ENCODE assay signal across 22 cellular contexts in genomic region chr22:26295583-26296126, GRCh38.
DNase-seq lines count a peak whose midpoint lies in the region; ATAC-seq and TF ChIP-seq lines count a peak whose summit lies in the region.
"Had no signal": no experiment of that assay in that cellular context is flagged by ENCODE, and none has a peak within 500 bp of the region (broad histone marks: within the 10 kb centered on the region; RNA-seq: fewer than 3 reads in every experiment).

No MANE protein-coding gene starts in this region.

- no peak overlapping the region for H3K4me3 ChIP-seq in GM23338
- no peak overlapping the region for H3K4me3 ChIP-seq in naive thymus-derived CD4-positive, alpha-beta T cell (ENCODE audit: low read length)
- H3K4me3 ChIP-seq: colonic mucosa, Peyer's patch had no signal

- no peaks in the 10 kb centered on the region for H3K36me3 Mint-ChIP-seq in activated naive CD8-positive, alpha-beta T cell treated with anti-CD3 and anti-CD28 coated beads for 36 hours
- no peaks in the 10 kb centered on the region for H3K36me3 Mint-ChIP-seq in activated naive CD8-positive, alpha-beta T cell treated with anti-CD3 and anti-CD28 coated beads, Interleukin-2, amount 50 U/mL, for 24 hours (ENCODE audit: low read depth)
- H3K36me3 Mint-ChIP-seq in GM23338 (ENCODE audit: low read depth) (no peaks in the 10 kb centered on the region), WTC11 (no peaks in the 10 kb centered on the region), T-cell (no peaks in the 10 kb centered on the region)
- H3K36me3 Mint-ChIP-seq in naive thymus-derived CD4-positive, alpha-beta T cell = peaks cover 0 to 7% (median 0%) of the 10 kb centered on the region in 5 donors
- H3K36me3 Mint-ChIP-seq in CD4-positive, alpha-beta T cell (ENCODE audit: low read depth) = no peaks in the 10 kb centered on the region
- H3K36me3 Mint-ChIP-seq: immature natural killer cell had no signal

- no peaks in the 10 kb centered on the region for H4K20me1 ChIP-seq in GM23338 (replicated peaks; ENCODE audit: insufficient read depth)

- TF ChIP-seq CTCF in GM23338 (conservative IDR thresholded peaks at IDR 0.05; ENCODE audit: low read depth in 2 of 2) (no peak), WTC11 (IDR thresholded peaks at IDR 0.05) (no peak)
- no peak for TF ChIP-seq CTCF in CD4-positive, alpha-beta T cell (IDR thresholded peaks at IDR 0.05)

- POLR2A ChIA-PET in WTC11 (lab: Charles Lee) = no interaction called here
- POLR2A ChIA-PET in naive thymus-derived CD4-positive, alpha-beta T cell (lab: Charles Lee) = no interaction called here
- POLR2A ChIA-PET in T-cell (lab: Charles Lee) = no interaction called here
- POLR2A ChIA-PET in CD4-positive, alpha-beta T cell (lab: Charles Lee) = no interaction called here

- intact Hi-C loops in naive thymus-derived CD4-positive, alpha-beta T cell (cut with micrococcal nuclease) = no loop called here
- intact Hi-C loops in CD4-positive, alpha-beta T cell (cut with DNase I, micrococcal nuclease) = no loop called here

- H3K9me2 ChIP-seq in GM23338 (ENCODE audit: insufficient read depth) = peaks cover 11% of the 10 kb centered on the region

- no peaks in the 10 kb centered on the region for H3K27me3 ChIP-seq in GM23338 (ENCODE audit: insufficient read depth)
- H3K27me3 ChIP-seq in naive thymus-derived CD4-positive, alpha-beta T cell (ENCODE audit: control insufficient read depth in 2 of 2, insufficient read depth in 2 of 2, low read length in 2 of 2) = no peaks in the 10 kb centered on the region
- no peaks in the 10 kb centered on the region for H3K27me3 ChIP-seq in CD4-positive, alpha-beta T cell (ENCODE audit: control insufficient read depth, insufficient read depth, low read length)
- H3K27me3 ChIP-seq: colonic mucosa, Peyer's patch had no signal

- peaks cover 13% of the 10 kb centered on the region for H3K4me1 ChIP-seq in GM23338 (ENCODE audit: insufficient read depth)
- peaks cover 5 to 10% of the 10 kb centered on the region in 2 donors for H3K4me1 ChIP-seq in naive thymus-derived CD4-positive, alpha-beta T cell (ENCODE audit: control insufficient read depth in 2 of 2, insufficient read depth in 2 of 2, low read length in 2 of 2)
- H3K4me1 ChIP-seq: colonic mucosa, Peyer's patch had no signal

- no peak overlapping the region for H3K4me3 Mint-ChIP-seq in activated naive CD8-positive, alpha-beta T cell treated with anti-CD3 and anti-CD28 coated beads for 36 hours
- no peak overlapping the region for H3K4me3 Mint-ChIP-seq in activated naive CD8-positive, alpha-beta T cell treated with anti-CD3 and anti-CD28 coated beads, Interleukin-2, amount 50 U/mL, for 24 hours
- no peak overlapping the region for H3K4me3 Mint-ChIP-seq in GM23338
- no peak overlapping the region for H3K4me3 Mint-ChIP-seq in WTC11
- H3K4me3 Mint-ChIP-seq in naive thymus-derived CD4-positive, alpha-beta T cell = peak overlapping the region in 1 of 10 donors; percentile 69
- H3K4me3 Mint-ChIP-seq in T-cell = peak overlapping the region in 1 of 3 donors; percentile 63
- no peak overlapping the region for H3K4me3 Mint-ChIP-seq in CD4-positive, alpha-beta T cell

- H3K27me3 Mint-ChIP-seq in activated naive CD8-positive, alpha-beta T cell treated with anti-CD3 and anti-CD28 coated beads for 36 hours = no peaks in the 10 kb centered on the region
- no peaks in the 10 kb centered on the region for H3K27me3 Mint-ChIP-seq in activated naive CD8-positive, alpha-beta T cell treated with anti-CD3 and anti-CD28 coated beads, Interleukin-2, amount 50 U/mL, for 24 hours
- H3K27me3 Mint-ChIP-seq in GM23338 (ENCODE audit: insufficient read depth, low read depth, poor library complexity) (peaks cover 5% of the 10 kb centered on the region), WTC11 (ENCODE audit: low read depth) (no peaks in the 10 kb centered on the region), T-cell (no peaks in the 10 kb centered on the region)
- H3K27me3 Mint-ChIP-seq in naive thymus-derived CD4-positive, alpha-beta T cell = peaks cover 0 to 5% (median 2%) of the 10 kb centered on the region in 5 donors
- no peaks in the 10 kb centered on the region for H3K27me3 Mint-ChIP-seq in CD4-positive, alpha-beta T cell

- H3K79me2 ChIP-seq in GM23338 (replicated peaks; ENCODE audit: insufficient read depth) = no peaks in the 10 kb centered on the region

- no peak for ATAC-seq in activated naive CD8-positive, alpha-beta T cell treated with anti-CD3 and anti-CD28 coated beads, Interleukin-2, amount 50 U/mL, for 24 hours
- ATAC-seq in GM23338 = no peak
- no peak for ATAC-seq in WTC11
- no peak for ATAC-seq in naive thymus-derived CD4-positive, alpha-beta T cell
- ATAC-seq in T-cell (replicated peaks in 1 of 4) = no peak
- no peak for ATAC-seq in CD4-positive, alpha-beta T cell (ENCODE audit: poor library complexity)

- H3K9me3 ChIP-seq in naive thymus-derived CD4-positive, alpha-beta T cell (ENCODE audit: control insufficient read depth in 2 of 3, low read length in 3 of 3) = no peaks in the 10 kb centered on the region
- H3K9me3 ChIP-seq in CD4-positive, alpha-beta T cell (ENCODE audit: control insufficient read depth, low read length) = no peaks in the 10 kb centered on the region
- H3K9me3 ChIP-seq: colonic mucosa, Peyer's patch had no signal

- H3K9me3 Mint-ChIP-seq in activated naive CD8-positive, alpha-beta T cell treated with anti-CD3 and anti-CD28 coated beads for 36 hours = peaks cover 1% of the 10 kb centered on the region
- no peaks in the 10 kb centered on the region for H3K9me3 Mint-ChIP-seq in activated naive CD8-positive, alpha-beta T cell treated with anti-CD3 and anti-CD28 coated beads, Interleukin-2, amount 50 U/mL, for 24 hours
- H3K9me3 Mint-ChIP-seq in GM23338 = no peaks in the 10 kb centered on the region
- H3K9me3 Mint-ChIP-seq in WTC11 = no peaks in the 10 kb centered on the region
- H3K9me3 Mint-ChIP-seq in naive thymus-derived CD4-positive, alpha-beta T cell = peaks cover 0 to 7% (median 0%) of the 10 kb centered on the region in 11 donors
- H3K9me3 Mint-ChIP-seq in T-cell = peaks cover 0 to 3% (median 0%) of the 10 kb centered on the region in 3 donors
- no peaks in the 10 kb centered on the region for H3K9me3 Mint-ChIP-seq in CD4-positive, alpha-beta T cell
- H3K9me3 Mint-ChIP-seq: activated T-helper 2 cell treated with anti-CD3 and anti-CD28 coated beads, Interferon-gamma antibody, Interleukin-2, Interleukin-4, amounts not matched to agents 10 μg/mL and 5 μg/mL and 100 μg/mL, durations not matched to agents 14 hours and 24 hours and 36 hours; immature natural killer cell had no signal

- H2AFZ ChIP-seq in GM23338 = peak overlapping the region; percentile 65; the same call in 1 of the 2 replicates

- no peak overlapping the region for H3K27ac ChIP-seq in GM23338 (ENCODE audit: low read depth)
- H3K27ac ChIP-seq in naive thymus-derived CD4-positive, alpha-beta T cell (ENCODE audit: low read depth, low read length) = no peak overlapping the region
- H3K27ac ChIP-seq in CD4-positive, alpha-beta T cell (ENCODE audit: low read depth, low read length) = no peak overlapping the region
- H3K27ac ChIP-seq: colonic mucosa, Peyer's patch had no signal

- peaks cover 13% of the 10 kb centered on the region for H3K4me1 Mint-ChIP-seq in activated naive CD8-positive, alpha-beta T cell treated with anti-CD3 and anti-CD28 coated beads for 36 hours
- H3K4me1 Mint-ChIP-seq in activated naive CD8-positive, alpha-beta T cell treated with anti-CD3 and anti-CD28 coated beads, Interleukin-2, amount 50 U/mL, for 24 hours = peaks cover 14% of the 10 kb centered on the region
- H3K4me1 Mint-ChIP-seq in GM23338 = peaks cover 26% of the 10 kb centered on the region
- H3K4me1 Mint-ChIP-seq in WTC11 = peaks cover 30% of the 10 kb centered on the region
- H3K4me1 Mint-ChIP-seq in naive thymus-derived CD4-positive, alpha-beta T cell = peaks cover 9 to 24% (median 14%) of the 10 kb centered on the region in 7 donors
- peaks cover 14 to 16% (median 15%) of the 10 kb centered on the region in 3 donors for H3K4me1 Mint-ChIP-seq in T-cell
- H3K4me1 Mint-ChIP-seq in CD4-positive, alpha-beta T cell (ENCODE audit: low read depth) = peaks cover 10% of the 10 kb centered on the region

- H3F3A ChIP-seq in GM23338 (replicated peaks; ENCODE audit: low read depth) = no peaks in the 10 kb centered on the region

- no peak overlapping the region for H3K4me2 ChIP-seq in GM23338

- no peak for DNase-seq in activated naive CD8-positive, alpha-beta T cell treated with anti-CD3 and anti-CD28 coated beads for 36 hours
- no peak for DNase-seq in activated naive CD8-positive, alpha-beta T cell treated with anti-CD3 and anti-CD28 coated beads, Interleukin-2, amount 50 U/mL, for 24 hours
- DNase-seq in GM23338 (ENCODE audit: low spot score) (no peak), WTC11 (ENCODE audit: low spot score) (no peak), T-cell (no peak)
- no peak for DNase-seq in naive thymus-derived CD4-positive, alpha-beta T cell
- no peak for DNase-seq in CD4-positive, alpha-beta T cell
- DNase-seq: amniotic stem cell; colonic mucosa; effector memory CD4-positive, alpha-beta T cell; foreskin melanocyte; hippocampal formation; immature natural killer cell; IMR-90; mesenchymal stem cell; NCI-H1417; NCI-H2081; NCI-H446 treated with DMSO at 0.1 percent for 48 hours; NK-92 treated with Interleukin-12 subunit alpha and Interleukin-12 subunit beta, amount 100 ng/mL, for 24 hours; Peyer's patch; substantia nigra had no signal

- H3K36me3 ChIP-seq in GM23338 (ENCODE audit: insufficient read depth) = no peaks in the 10 kb centered on the region
- H3K36me3 ChIP-seq in naive thymus-derived CD4-positive, alpha-beta T cell (ENCODE audit: control insufficient read depth in 2 of 3, insufficient read depth in 3 of 3, low read length in 3 of 3) = no peaks in the 10 kb centered on the region
- H3K36me3 ChIP-seq: colonic mucosa, Peyer's patch had no signal

- CTCF ChIA-PET in WTC11 (lab: Charles Lee) = no interaction called here
- CTCF ChIA-PET in naive thymus-derived CD4-positive, alpha-beta T cell (lab: Charles Lee) = no interaction called here
- CTCF ChIA-PET in T-cell (lab: Charles Lee) = no interaction called here
- CTCF ChIA-PET in CD4-positive, alpha-beta T cell (lab: Charles Lee) = no interaction called here

- H3K27ac Mint-ChIP-seq in activated naive CD8-positive, alpha-beta T cell treated with anti-CD3 and anti-CD28 coated beads for 36 hours = peak overlapping the region; percentile 52
- no peak overlapping the region for H3K27ac Mint-ChIP-seq in activated naive CD8-positive, alpha-beta T cell treated with anti-CD3 and anti-CD28 coated beads, Interleukin-2, amount 50 U/mL, for 24 hours
- H3K27ac Mint-ChIP-seq in GM23338 (peak overlapping the region; percentile 49), WTC11 (no peak overlapping the region), T-cell (no peak overlapping the region)
- H3K27ac Mint-ChIP-seq in naive thymus-derived CD4-positive, alpha-beta T cell = peak overlapping the region in 5 of 9 donors; percentile 69 to 85 (median 78)
- no peak overlapping the region for H3K27ac Mint-ChIP-seq in CD4-positive, alpha-beta T cell

TF ChIP-seq in GM23338, 12 proteins besides CTCF, POLR2A, EP300 and RAD21 (continues in another document):
- TF ChIP-seq ZNF114 (CRISPR knock-in tag; IDR thresholded peaks at IDR 0.05) (no peak), ZNF331 (CRISPR knock-in tag; IDR thresholded peaks at IDR 0.05; ENCODE audit: low read depth) (no peak)

TF ChIP-seq in WTC11, 78 proteins besides CTCF, POLR2A, EP300 and RAD21:
- peak; percentile 94 for TF ChIP-seq GABPB1 (CRISPR knock-in tag; IDR thresholded peaks at IDR 0.05)
- no peak for TF ChIP-seq ZBTB21 (CRISPR knock-in tag; IDR thresholded peaks at IDR 0.05; ENCODE audit: borderline replicate concordance)

Comparison
In these comparisons a context has a peak if more than half of its experiments do, and no peak if none do; other contexts are left out.
1. H3K27ac Mint-ChIP-seq: peak in activated naive CD8-positive, alpha-beta T cell treated with anti-CD3 and anti-CD28 coated beads for 36 hours (single experiment), GM23338 (single experiment) and naive thymus-derived CD4-positive, alpha-beta T cell (5 of 9); none in activated naive CD8-positive, alpha-beta T cell treated with anti-CD3 and anti-CD28 coated beads, Interleukin-2, amount 50 U/mL, for 24 hours (single experiment), WTC11 (single experiment), T-cell (0 of 2) and CD4-positive, alpha-beta T cell (single experiment).